In the genomic region with DNA sequence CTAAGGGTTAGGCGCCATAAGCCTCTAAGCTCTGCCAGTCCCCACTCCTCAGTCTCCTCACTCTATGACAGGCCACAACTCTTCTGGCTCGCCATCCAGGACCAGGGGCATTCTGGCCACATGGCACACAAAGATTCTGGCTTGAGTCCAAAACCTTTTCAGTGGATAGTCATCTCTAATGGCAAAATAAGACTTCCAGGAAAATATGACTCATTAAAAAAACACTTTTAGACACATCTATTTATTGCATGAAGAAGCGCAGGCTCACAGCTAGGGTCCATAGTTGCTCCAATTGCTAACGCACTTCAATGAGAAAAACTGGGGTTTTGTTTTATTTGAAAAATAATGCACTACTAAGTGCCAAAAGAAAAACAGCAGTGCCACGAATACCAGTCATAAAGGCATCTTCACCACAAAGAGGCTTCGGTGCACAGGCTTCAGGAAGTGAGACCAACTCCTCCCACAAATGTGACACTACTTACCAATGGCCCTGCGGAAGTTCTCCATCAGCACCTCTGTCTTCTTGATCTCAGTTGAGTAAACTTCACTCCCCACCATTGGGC, we compare ENCODE assay signal across 8 cellular contexts. TPM values are rescaled to one million over a fixed set of nuclear protein-coding genes. Genes with fewer than 3 reads are reported as not detected.
DNase-seq lines count a peak whose midpoint lies in the region; ATAC-seq lines count a peak whose summit lies in the region.

No MANE protein-coding gene starts in this region.

- H3K9me3 ChIP-seq in MG63, result no peaks in the 10 kb centered on the region

- H3K4me3 ChIP-seq in MG63, result no peak overlapping the region

- H3K4me1 Mint-ChIP-seq in activated T-cell treated with anti-CD3 and anti-CD28 coated beads, Interleukin-2, amount 50 U/mL, for 24 hours (ENCODE audit: low read depth), result peaks cover 51% of the 10 kb centered on the region

- H3K36me3 ChIP-seq in MG63, result peaks cover 76% of the 10 kb centered on the region

- peak overlapping the region; percentile 95 for H3K27ac Mint-ChIP-seq in activated T-cell treated with anti-CD3 and anti-CD28 coated beads, Interleukin-2, amount 50 U/mL, for 24 hours

- peak overlapping the region; percentile 30 for H3K4me3 Mint-ChIP-seq in activated T-cell treated with anti-CD3 and anti-CD28 coated beads, Interleukin-2, amount 50 U/mL, for 24 hours

- H3K9me3 Mint-ChIP-seq in activated T-cell treated with anti-CD3 and anti-CD28 coated beads, Interleukin-2, amount 50 U/mL, for 24 hours, result no peaks in the 10 kb centered on the region

- DNase-seq in COR-L47 (lab: John Stamatoyannopoulos, UW), result peak; percentile 43
- peak; percentile 83 for DNase-seq in MG63
- DNase-seq in activated T-cell treated with anti-CD3 and anti-CD28 coated beads, Interleukin-2, amount 50 U/mL, for 24 hours, result peak; percentile 47
- peak; percentile 81 for DNase-seq in glomerular endothelial cell (ENCODE audit: extremely low read depth, low read depth, low spot score)

- H3K27me3 ChIP-seq in MG63, result no peaks in the 10 kb centered on the region

- no peak for ATAC-seq in GM19463 (IDR thresholded peaks at IDR 0.05; ENCODE audit: unreplicated experiment)
- ATAC-seq in HG03571 (IDR thresholded peaks at IDR 0.05; ENCODE audit: unreplicated experiment), result no peak
- no peak for ATAC-seq in HG02884 (IDR thresholded peaks at IDR 0.05; ENCODE audit: unreplicated experiment)
- no peak for ATAC-seq in HG03460 (IDR thresholded peaks at IDR 0.05; ENCODE audit: unreplicated experiment)

- no peaks in the 10 kb centered on the region for H3K27me3 Mint-ChIP-seq in activated T-cell treated with anti-CD3 and anti-CD28 coated beads, Interleukin-2, amount 50 U/mL, for 24 hours

- H3K36me3 Mint-ChIP-seq in activated T-cell treated with anti-CD3 and anti-CD28 coated beads, Interleukin-2, amount 50 U/mL, for 24 hours (ENCODE audit: low read depth), result peaks cover 89% of the 10 kb centered on the region

RNA-seq across cellular contexts. Expression of a gene that starts 11.1 kb away (rescaled TPM):
- 207 and 236 TPM in 2 replicates for total RNA-seq in MG63 (2014; rRNA removed; shearing (Covaris generic); ENCODE audit: low replicate concordance)
- 46.8 and 59.5 TPM in 2 replicates for total RNA-seq in glomerular endothelial cell

RNA-seq across cellular contexts. Expression of a gene that starts 40.8 kb away (rescaled TPM):
- total RNA-seq in MG63 (2014; rRNA removed; shearing (Covaris generic); ENCODE audit: low replicate concordance), result 6.8 and 12.4 TPM in 2 replicates
- total RNA-seq in glomerular endothelial cell, result 8.0 and 15.6 TPM in 2 replicates
